8 cellular contexts compared by ENCODE assay signal in genomic region chr19:37654525-37654832, GRCh38. TPM values are rescaled to one million over a fixed set of nuclear protein-coding genes. Genes with fewer than 3 reads are reported as not detected.
DNase-seq lines count a peak whose midpoint lies in the region; ATAC-seq lines count a peak whose summit lies in the region.

No MANE protein-coding gene starts in this region.

- no peak for ATAC-seq in GM21786 (IDR thresholded peaks at IDR 0.05; ENCODE audit: unreplicated experiment)
- no peak for ATAC-seq in GM18868 (IDR thresholded peaks at IDR 0.05; ENCODE audit: unreplicated experiment)

- peaks cover 6% of the 10 kb centered on the region for H3K4me1 ChIP-seq in rectal smooth muscle tissue (ENCODE audit: control insufficient read depth, insufficient read depth, low read length)

- H3K36me3 ChIP-seq in rectal smooth muscle tissue (ENCODE audit: control insufficient read depth, insufficient read depth, low read length), result no peaks in the 10 kb centered on the region

- H3K4me1 Mint-ChIP-seq in activated CD4-positive, alpha-beta memory T cell treated with anti-CD3 and anti-CD28 coated beads, Interleukin-2, amount 10 ng/mL, durations not matched to agents 7 days and 5 days, result peaks cover 27% of the 10 kb centered on the region

- peaks cover 17% of the 10 kb centered on the region for H3K9me3 Mint-ChIP-seq in activated CD4-positive, alpha-beta memory T cell treated with anti-CD3 and anti-CD28 coated beads, Interleukin-2, amount 10 ng/mL, durations not matched to agents 7 days and 5 days

- DNase-seq in ELR (ENCODE audit: low read depth) (peak; percentile 49), globus pallidus (ENCODE audit: low spot score) (peak; percentile 27), SKM-1 (lab: John Stamatoyannopoulos, UW; ENCODE audit: unreplicated experiment) (no peak)
- DNase-seq in Jurkat, Clone E6-1 (ENCODE audit: low read depth, low spot score), result no peak
- DNase-seq in activated CD4-positive, alpha-beta memory T cell treated with anti-CD3 and anti-CD28 coated beads, Interleukin-2, amount 10 ng/mL, durations not matched to agents 7 days and 5 days, result no peak

- H3K27me3 Mint-ChIP-seq in activated CD4-positive, alpha-beta memory T cell treated with anti-CD3 and anti-CD28 coated beads, Interleukin-2, amount 10 ng/mL, durations not matched to agents 7 days and 5 days, result no peaks in the 10 kb centered on the region

- H3K4me3 ChIP-seq in Jurkat, Clone E6-1 (ENCODE audit: low read length), result peak overlapping the region; percentile 84
- peak overlapping the region; percentile 93 for H3K4me3 ChIP-seq in rectal smooth muscle tissue (ENCODE audit: low read length)

- peak overlapping the region; percentile 86 for H3K9ac ChIP-seq in rectal smooth muscle tissue (ENCODE audit: low read length)

- H3K27ac Mint-ChIP-seq in activated CD4-positive, alpha-beta memory T cell treated with anti-CD3 and anti-CD28 coated beads, Interleukin-2, amount 10 ng/mL, durations not matched to agents 7 days and 5 days, result peak overlapping the region; percentile 94

- no peaks in the 10 kb centered on the region for H3K27me3 ChIP-seq in rectal smooth muscle tissue (ENCODE audit: control insufficient read depth, insufficient read depth, low read length)

- POLR2A ChIA-PET in activated CD4-positive, alpha-beta memory T cell treated with anti-CD3 and anti-CD28 coated beads, Interleukin-2, amount 10 ng/mL, durations not matched to agents 7 days and 5 days (lab: Charles Lee), result interaction anchor here (1.3 to 1.6 kb wide), 4 partner anchors 38 to 188 kb away, joined by 5 to 7 read pairs (median 6); partner anchors contain the start of genes ZNF540, ZNF570 and ZNF571

- peak overlapping the region; percentile 93 for H3K4me3 Mint-ChIP-seq in activated CD4-positive, alpha-beta memory T cell treated with anti-CD3 and anti-CD28 coated beads, Interleukin-2, amount 10 ng/mL, durations not matched to agents 7 days and 5 days

- H3K36me3 Mint-ChIP-seq in activated CD4-positive, alpha-beta memory T cell treated with anti-CD3 and anti-CD28 coated beads, Interleukin-2, amount 10 ng/mL, durations not matched to agents 7 days and 5 days (ENCODE audit: low read depth), result peaks cover 53% of the 10 kb centered on the region

- CTCF ChIA-PET in activated CD4-positive, alpha-beta memory T cell treated with anti-CD3 and anti-CD28 coated beads, Interleukin-2, amount 10 ng/mL, durations not matched to agents 7 days and 5 days (lab: Charles Lee), result no interaction called here

- H3K27ac ChIP-seq in rectal smooth muscle tissue (ENCODE audit: low read depth, low read length), result peak overlapping the region; percentile 92

RNA-seq across cellular contexts. Expression of gene ZFP30, which starts 0.8 kb away (rescaled TPM):
- 4.3 TPM for polyA plus RNA-seq in Jurkat, Clone E6-1 (2012; ENCODE audit: insufficient read depth, insufficient read length)
- 10 to 100 TPM; 11.9 to 14.2 TPM for total RNA-seq in activated CD4-positive, alpha-beta memory T cell treated with anti-CD3 and anti-CD28 coated beads, Interleukin-2, amount 10 ng/mL, durations not matched to agents 7 days and 5 days

RNA-seq across cellular contexts. Expression of gene ZNF540, which starts 59.8 kb away (rescaled TPM):
- 4.0 TPM for polyA plus RNA-seq in Jurkat, Clone E6-1 (2012; ENCODE audit: insufficient read depth, insufficient read length)
- 1 to 10 TPM; 1.4 to 1.5 TPM for total RNA-seq in activated CD4-positive, alpha-beta memory T cell treated with anti-CD3 and anti-CD28 coated beads, Interleukin-2, amount 10 ng/mL, durations not matched to agents 7 days and 5 days

RNA-seq across cellular contexts. Expression of gene ZNF571, which starts 59.9 kb away (rescaled TPM):
- 2.9 TPM for polyA plus RNA-seq in Jurkat, Clone E6-1 (2012; ENCODE audit: insufficient read depth, insufficient read length)
- 1 to 10 TPM; 1.5 to 2.9 TPM for total RNA-seq in activated CD4-positive, alpha-beta memory T cell treated with anti-CD3 and anti-CD28 coated beads, Interleukin-2, amount 10 ng/mL, durations not matched to agents 7 days and 5 days

Comparison
In these comparisons a context has a peak if more than half of its experiments do, and no peak if none do; other contexts are left out.
1. DNase-seq: peak in ELR (single experiment) and globus pallidus (single experiment); none in Jurkat, Clone E6-1 (single experiment), activated CD4-positive, alpha-beta memory T cell treated with anti-CD3 and anti-CD28 coated beads, Interleukin-2, amount 10 ng/mL, durations not matched to agents 7 days and 5 days (single experiment) and SKM-1 (single experiment).